In the genomic region with DNA sequence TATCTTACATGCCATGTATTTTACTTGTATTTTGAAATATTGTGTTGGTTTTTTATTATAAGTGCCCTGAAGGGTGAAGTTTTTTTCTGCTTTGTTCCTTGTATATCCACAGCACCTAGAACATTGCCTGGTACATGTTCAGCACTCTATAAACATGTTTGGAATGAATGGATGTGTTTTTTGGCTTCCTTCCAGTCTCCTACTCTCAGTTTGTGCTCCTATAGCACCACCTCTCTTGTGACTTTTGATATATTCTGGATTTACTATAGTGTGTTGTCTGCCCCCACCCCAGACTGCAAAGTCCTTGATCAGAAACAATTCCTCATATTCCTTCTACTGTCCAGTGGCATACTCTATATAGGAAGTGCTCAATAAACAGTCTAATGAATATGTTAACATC, we compare ENCODE assay signal across 17 cellular contexts.
DNase-seq lines count a peak whose midpoint lies in the region; ATAC-seq, FAIRE-seq and TF ChIP-seq lines count a peak whose summit lies in the region.
"Had no signal": no experiment of that assay in that cellular context is flagged by ENCODE, and none has a peak within 500 bp of the region (broad histone marks: within the 10 kb centered on the region; RNA-seq: fewer than 3 reads in every experiment).

No MANE protein-coding gene starts in this region.

- no peak overlapping the region for H3K27ac ChIP-seq in spleen
- H3K27ac ChIP-seq: BLaER1 treated with 17β-estradiol and CSF1 and Interleukin-3, amounts not matched to agents 10 nM and 100 nM; body of pancreas; SK-N-MC; thyroid gland had no signal

- peaks cover 16 to 68% (median 39%) of the 10 kb centered on the region in 6 donors for H3K4me1 ChIP-seq in spleen
- H3K4me1 ChIP-seq: thyroid gland had no signal

- H3K4me1 Mint-ChIP-seq in immature natural killer cell = peaks cover 68 to 84% of the 10 kb centered on the region in 2 donors

- TF ChIP-seq POLR2A in spleen (IDR thresholded peaks at IDR 0.05) = no peak

- DNase-seq in ELR (ENCODE audit: low read depth) = peak; percentile 15
- DNase-seq in LHCN-M2 (ENCODE audit: low read depth) = peak; percentile 3
- peak; percentile 41 to 74 for DNase-seq in cardiac fibroblast (ENCODE audit: low read depth in 2 of 2)
- DNase-seq in immature natural killer cell = no peak
- no peak for DNase-seq in HTR-8/SVneo (ENCODE audit: insufficient read length, low spot score)
- no peak for DNase-seq in dedifferentiated amniotic fluid mesenchymal stem cell (ENCODE audit: extremely low spot score)
- no peak for DNase-seq in spleen
- DNase-seq: activated gamma-delta T cell; body of pancreas; DMS79 treated with DMSO at 0.1 percent for 48 hours; left ventricle myocardium superior; naive thymus-derived CD8-positive, alpha-beta T cell; thyroid gland had no signal

- no peaks in the 10 kb centered on the region for H3K36me3 ChIP-seq in spleen
- H3K36me3 ChIP-seq: thyroid gland had no signal

- H3K9me3 Mint-ChIP-seq in immature natural killer cell = no peaks in the 10 kb centered on the region
- H3K9me3 Mint-ChIP-seq: naive thymus-derived CD8-positive, alpha-beta T cell had no signal

- no peak overlapping the region for H3K4me3 ChIP-seq in cardiac fibroblast (replicated peaks in 1 of 2; ENCODE audit: low read depth in 2 of 2, low read length in 2 of 2)
- no peak overlapping the region for H3K4me3 ChIP-seq in spleen
- H3K4me3 ChIP-seq: BLaER1 treated with 17β-estradiol and CSF1 and Interleukin-3, amounts not matched to agents 10 nM and 100 nM; body of pancreas; SK-N-MC; thyroid gland had no signal

- intact Hi-C loops in spleen (cut with DNase I; ENCODE audit: low total_unique reads) = no loop called here

- H3K27me3 Mint-ChIP-seq in immature natural killer cell (ENCODE audit: low read depth in 3 of 3) = peaks cover 0 to 2% (median 0%) of the 10 kb centered on the region in 3 donors
- H3K27me3 Mint-ChIP-seq: naive thymus-derived CD8-positive, alpha-beta T cell had no signal

- H3K36me3 Mint-ChIP-seq in immature natural killer cell = no peaks in the 10 kb centered on the region

- TF ChIP-seq CTCF in cardiac fibroblast (IDR thresholded peaks at IDR 0.05; ENCODE audit: low read depth, low read length) (no peak), spleen (IDR thresholded peaks at IDR 0.05 in 8 of 11, conservative IDR thresholded peaks at IDR 0.05 in 3 of 11) (no peak)

- no peak for FAIRE-seq in HTR-8/SVneo (lab: Jason Lieb, UNC)
- FAIRE-seq: endometrium had no signal

- no peak overlapping the region for H3K4me3 Mint-ChIP-seq in immature natural killer cell

- no peaks in the 10 kb centered on the region for H3K9me3 ChIP-seq in spleen
- H3K9me3 ChIP-seq: BLaER1 treated with 17β-estradiol and CSF1 and Interleukin-3, amounts not matched to agents 10 nM and 100 nM; body of pancreas; thyroid gland had no signal

- peak overlapping the region in 4 of 6 donors; percentile 4 to 46 (median 12) for H3K27ac Mint-ChIP-seq in immature natural killer cell

- ATAC-seq in GM18870 (IDR thresholded peaks at IDR 0.05; ENCODE audit: unreplicated experiment) = no peak
- ATAC-seq: body of pancreas; left ventricle myocardium superior; naive thymus-derived CD8-positive, alpha-beta T cell had no signal

- no peaks in the 10 kb centered on the region for H3K27me3 ChIP-seq in spleen (replicated peaks in 1 of 7)
- H3K27me3 ChIP-seq: BLaER1 treated with 17β-estradiol and CSF1 and Interleukin-3, amounts not matched to agents 10 nM and 100 nM; thyroid gland had no signal

Comparison
In these comparisons a context has a peak if more than half of its experiments do, and no peak if none do; other contexts are left out.
1. DNase-seq: peak in ELR (single experiment), LHCN-M2 (single experiment) and cardiac fibroblast (2 of 2); none in immature natural killer cell (0 of 3), HTR-8/SVneo (single experiment), dedifferentiated amniotic fluid mesenchymal stem cell (single experiment) and spleen (single experiment).